In genomic region chr2:196801986-196802385, GRCh38 we compare ENCODE assay signal across 28 cellular contexts. TPM values are rescaled to one million over a fixed set of nuclear protein-coding genes. Genes with fewer than 3 reads are reported as not detected.
DNase-seq lines count a peak whose midpoint lies in the region; ATAC-seq, FAIRE-seq and TF ChIP-seq lines count a peak whose summit lies in the region.
"Had no signal": no experiment of that assay in that cellular context is flagged by ENCODE, and none has a peak within 500 bp of the region (broad histone marks: within the 10 kb centered on the region; RNA-seq: fewer than 3 reads in every experiment).

No MANE protein-coding gene starts in this region.

- H4K20me1 ChIP-seq in astrocyte (ENCODE audit: insufficient read depth, low read length), result no peaks in the 10 kb centered on the region

- H3K79me2 ChIP-seq in astrocyte (ENCODE audit: insufficient read depth, low read length), result peaks cover 21% of the 10 kb centered on the region

- peak overlapping the region; percentile 58 for H3K27ac Mint-ChIP-seq in astrocyte (ENCODE audit: unreplicated experiment)
- H3K27ac Mint-ChIP-seq: activated B cell treated with CpG ODN at 0.5 μM for 24 hours; activated naive CD4-positive, alpha-beta T cell treated with anti-CD3 and anti-CD28 coated beads for 36 hours; CD4-positive, alpha-beta T cell; naive B cell had no signal

- no peak for FAIRE-seq in astrocyte (lab: Jason Lieb, UNC)
- FAIRE-seq: H1 had no signal

- in situ Hi-C loops in brain microvascular endothelial cell (cut with HindIII; ENCODE audit: low pct_ligation_motif_present, low sequenced_read_pairs), result no loop called here

- H3K27me3 Mint-ChIP-seq in astrocyte (ENCODE audit: low read depth, unreplicated experiment), result no peaks in the 10 kb centered on the region

- H2AFZ ChIP-seq in astrocyte (ENCODE audit: low read depth, low read length), result peak overlapping the region; percentile 32

- H3K9me3 ChIP-seq in astrocyte (ENCODE audit: insufficient read depth, low read depth, low read length), result no peaks in the 10 kb centered on the region
- H3K9me3 ChIP-seq: left ventricle myocardium inferior, Peyer's patch, psoas muscle, vagina had no signal

- peak; percentile 9 to 18 for DNase-seq in NCI-H2081 (lab: John Stamatoyannopoulos, UW)
- DNase-seq in NCI-H2081 treated with DMSO at 0.1 percent for 48 hours (lab: John Stamatoyannopoulos, UW), result no peak
- no peak for DNase-seq in astrocyte (ENCODE audit: low read depth)
- peak; percentile 17 for DNase-seq in fibroblast of gingiva (ENCODE audit: low read depth)
- DNase-seq in renal cortical epithelial cell (ENCODE audit: low read depth), result peak; percentile 63
- DNase-seq in brain microvascular endothelial cell, result no peak
- DNase-seq in stimulated activated naive CD4-positive, alpha-beta T cell (lab: John Stamatoyannopoulos, UW), result no peak
- DNase-seq in left ventricle myocardium superior, result no peak
- DNase-seq: activated B cell treated with CpG ODN at 0.5 μM for 24 hours; activated naive CD4-positive, alpha-beta T cell treated with anti-CD3 and anti-CD28 coated beads for 36 hours; anterior cingulate cortex; CD4-positive, alpha-beta T cell; DMS 273 treated with DMSO at 0.1 percent for 48 hours; erythroblast; left ventricle myocardium inferior; naive B cell; NCI-H1694 treated with DMSO at 0.1 percent for 48 hours; NCI-H526; occipital lobe; Peyer's patch; psoas muscle; SIG-M5; stimulated activated naive CD8-positive, alpha-beta T cell treated with anti-CD3 and anti-CD28 coated beads, Interleukin-15, Interleukin-2, amounts not matched to agents 100 U/mL and 50 U/mL, for 24 hours had no signal

- H3K27ac ChIP-seq in astrocyte (ENCODE audit: low read depth, low read length), result peak overlapping the region; percentile 73
- no peak overlapping the region for H3K27ac ChIP-seq in brain microvascular endothelial cell
- H3K27ac ChIP-seq: 22Rv1, left ventricle myocardium inferior, Peyer's patch, psoas muscle, vagina had no signal

- peak overlapping the region; percentile 62 for H3K9ac ChIP-seq in astrocyte (ENCODE audit: low read length)

- H3K4me3 ChIP-seq in astrocyte (ENCODE audit: insufficient read depth, low read depth, low read length), result no peak overlapping the region
- no peak overlapping the region for H3K4me3 ChIP-seq in brain microvascular endothelial cell (ENCODE audit: low read depth, low read length)
- H3K4me3 ChIP-seq: left ventricle myocardium inferior, Peyer's patch, psoas muscle, vagina had no signal

- no peaks in the 10 kb centered on the region for H3K36me3 ChIP-seq in astrocyte (ENCODE audit: insufficient read depth, low read length)
- H3K36me3 ChIP-seq in brain microvascular endothelial cell (replicated peaks), result no peaks in the 10 kb centered on the region

- peaks cover 10% of the 10 kb centered on the region for H3K4me1 Mint-ChIP-seq in astrocyte (ENCODE audit: low read depth, unreplicated experiment)

- H3K4me3 Mint-ChIP-seq in astrocyte (ENCODE audit: unreplicated experiment), result no peak overlapping the region
- H3K4me3 Mint-ChIP-seq: activated B cell treated with CpG ODN at 0.5 μM for 24 hours; activated naive CD4-positive, alpha-beta T cell treated with anti-CD3 and anti-CD28 coated beads for 36 hours; CD4-positive, alpha-beta T cell had no signal

- intact Hi-C loops in left ventricle myocardium superior (cut with micrococcal nuclease), result no loop called here

- no peaks in the 10 kb centered on the region for H3K36me3 Mint-ChIP-seq in astrocyte (ENCODE audit: low read depth, unreplicated experiment)

- ATAC-seq in left ventricle myocardium superior, result no peak
- ATAC-seq: psoas muscle; stimulated activated naive CD8-positive, alpha-beta T cell treated with anti-CD3 and anti-CD28 coated beads, Interleukin-15, Interleukin-2, amounts not matched to agents 100 U/mL and 50 U/mL, for 24 hours had no signal

- H3K4me2 ChIP-seq in astrocyte (ENCODE audit: low read length), result peak overlapping the region; percentile 73

- TF ChIP-seq CTCF in astrocyte (IDR thresholded peaks at IDR 0.05; ENCODE audit: insufficient read depth, low read depth, low read length) (no peak), brain microvascular endothelial cell (IDR thresholded peaks at IDR 0.05; ENCODE audit: low read depth, low read length, missing control alignments) (no peak)

- H3K9me3 Mint-ChIP-seq in astrocyte (ENCODE audit: unreplicated experiment), result no peaks in the 10 kb centered on the region
- H3K9me3 Mint-ChIP-seq: activated naive CD4-positive, alpha-beta T cell treated with anti-CD3 and anti-CD28 coated beads for 36 hours; CD4-positive, alpha-beta T cell had no signal

- H3K27me3 ChIP-seq in astrocyte (ENCODE audit: insufficient read depth, low read length), result no peaks in the 10 kb centered on the region
- H3K27me3 ChIP-seq in brain microvascular endothelial cell (replicated peaks), result no peaks in the 10 kb centered on the region
- H3K27me3 ChIP-seq: Peyer's patch, vagina had no signal

- H3K4me1 ChIP-seq in astrocyte (ENCODE audit: insufficient read depth, low read length), result peaks cover 8% of the 10 kb centered on the region

RNA-seq across cellular contexts. Expression of gene GTF3C3, which starts 2.5 kb away (rescaled TPM):
- 38.1 and 43.2 TPM in 2 replicates for total RNA-seq in astrocyte
- 40.1 and 48.4 TPM in 2 replicates for total RNA-seq in renal cortical epithelial cell
- 24.3 TPM for total RNA-seq in left ventricle myocardium superior

RNA-seq across cellular contexts. Expression of gene C2orf66, which starts 7.2 kb away (rescaled TPM):
- total RNA-seq in astrocyte, result 0.29 and 0.54 TPM in 2 replicates
- total RNA-seq in renal cortical epithelial cell, result 0.35 TPM in 1 of 2 replicates, not detected in the other
- total RNA-seq in left ventricle myocardium superior, result not detected
- total RNA-seq: activated B cell treated with CpG ODN at 0.5 μM for 24 hours; activated naive CD4-positive, alpha-beta T cell treated with anti-CD3 and anti-CD28 coated beads for 36 hours; CD4-positive, alpha-beta T cell; G401; H1; left ventricle myocardium inferior; LHCN-M2; psoas muscle; vagina had no signal

Comparison
In these comparisons a context has a peak if more than half of its experiments do, and no peak if none do; other contexts are left out.
1. DNase-seq: peak in NCI-H2081 (2 of 2), fibroblast of gingiva (single experiment) and renal cortical epithelial cell (single experiment); none in NCI-H2081 treated with DMSO at 0.1 percent for 48 hours (single experiment), astrocyte (single experiment), brain microvascular endothelial cell (single experiment), stimulated activated naive CD4-positive, alpha-beta T cell (0 of 6) and left ventricle myocardium superior (single experiment).